In the genomic region with DNA sequence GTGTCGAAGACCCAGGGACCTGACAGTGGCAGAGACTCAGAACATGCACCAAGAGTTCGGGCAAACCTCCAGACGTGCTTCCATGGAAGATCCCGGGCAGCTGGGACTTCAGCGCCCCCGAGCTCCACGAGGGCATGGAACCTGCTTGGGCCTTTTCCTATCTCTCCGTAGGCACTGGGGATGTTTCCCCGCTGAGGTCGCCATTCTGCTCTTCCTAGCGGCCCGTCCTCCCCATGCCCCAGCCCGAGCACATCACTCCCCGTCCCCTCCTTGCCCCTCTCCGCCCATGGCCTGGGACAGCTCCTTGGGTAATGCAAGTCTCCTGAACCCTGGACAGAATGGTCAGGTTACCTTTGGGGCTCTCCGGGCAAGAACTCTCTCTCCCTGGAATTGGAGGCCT, we compare ENCODE assay signal across 25 cellular contexts. TPM values are rescaled to one million over a fixed set of nuclear protein-coding genes. Genes with fewer than 3 reads are reported as not detected.
DNase-seq lines count a peak whose midpoint lies in the region; FAIRE-seq and TF ChIP-seq lines count a peak whose summit lies in the region.
"Had no signal": no experiment of that assay in that cellular context is flagged by ENCODE, and none has a peak within 500 bp of the region (broad histone marks: within the 10 kb centered on the region; RNA-seq: fewer than 3 reads in every experiment).

No MANE protein-coding gene starts in this region.

- intact Hi-C loops in posterior vena cava (cut with DNase I): no loop called here
- intact Hi-C loops in CD14-positive monocyte (cut with micrococcal nuclease): no loop called here
- intact Hi-C loops in activated naive CD4-positive, alpha-beta T cell treated with anti-CD3 and anti-CD28 coated beads for 36 hours (cut with micrococcal nuclease): no loop called here

- H3K4me3 Mint-ChIP-seq in CD14-positive monocyte: no peak overlapping the region
- no peak overlapping the region for H3K4me3 Mint-ChIP-seq in activated naive CD4-positive, alpha-beta T cell treated with anti-CD3 and anti-CD28 coated beads for 36 hours
- H3K4me3 Mint-ChIP-seq: CD8-positive, alpha-beta T cell had no signal

- no peaks in the 10 kb centered on the region for H3K9me3 Mint-ChIP-seq in CD14-positive monocyte
- no peaks in the 10 kb centered on the region for H3K9me3 Mint-ChIP-seq in activated naive CD4-positive, alpha-beta T cell treated with anti-CD3 and anti-CD28 coated beads for 36 hours
- H3K9me3 Mint-ChIP-seq: CD8-positive, alpha-beta T cell had no signal

- DNase-seq in activated effector memory CD4-positive, alpha-beta T cell treated with anti-CD3 and anti-CD28 coated beads, Interleukin-2, amount 50 U/mL, for 16 hours: peak; percentile 46
- DNase-seq in activated effector memory CD4-positive, alpha-beta T cell treated with Interleukin-2 at 50 U/mL for 16 hours: no peak
- peak; percentile 43 for DNase-seq in islet precursor cell
- DNase-seq in posterior vena cava (ENCODE audit: low spot score): peak; percentile 49
- no peak for DNase-seq in CD14-positive monocyte (ENCODE audit: low spot score)
- no peak for DNase-seq in RCC 7860 (ENCODE audit: low spot score)
- no peak for DNase-seq in NOMO-1 treated with dmso at 0.1 percent for 144 hours (lab: John Stamatoyannopoulos, UW; ENCODE audit: unreplicated experiment)
- no peak for DNase-seq in activated naive CD4-positive, alpha-beta T cell treated with anti-CD3 and anti-CD28 coated beads for 36 hours
- DNase-seq: CD8-positive, alpha-beta T cell; DMS153; GDM1; GOT3; HCEC 1CT; NCI-H1417; NCI-H1694 treated with DMSO at 0.1 percent for 48 hours; NCI-H2081 treated with DMSO at 0.1 percent for 48 hours; NCI-H2171 treated with DMSO at 0.1 percent for 48 hours; NCI-H524 treated with DMSO at 0.1 percent for 48 hours; NCI-H82; SHP77 treated with DMSO at 0.1 percent for 48 hours had no signal

- no peak overlapping the region for H3K27ac Mint-ChIP-seq in CD14-positive monocyte
- H3K27ac Mint-ChIP-seq in activated naive CD4-positive, alpha-beta T cell treated with anti-CD3 and anti-CD28 coated beads for 36 hours: no peak overlapping the region
- H3K27ac Mint-ChIP-seq: CD8-positive, alpha-beta T cell had no signal

- H3K27me3 Mint-ChIP-seq in CD14-positive monocyte (ENCODE audit: low read depth in 3 of 3): peaks cover 4 to 10% (median 6%) of the 10 kb centered on the region in 3 donors
- peaks cover 2% of the 10 kb centered on the region for H3K27me3 Mint-ChIP-seq in activated naive CD4-positive, alpha-beta T cell treated with anti-CD3 and anti-CD28 coated beads for 36 hours (ENCODE audit: low read depth)

- no peak for TF ChIP-seq CTCF in CD14-positive monocyte (IDR thresholded peaks at IDR 0.05)

- no peak for FAIRE-seq in RCC 7860 (lab: Jason Lieb, UNC)
- FAIRE-seq: GM18507, GM19239 had no signal

- no peaks in the 10 kb centered on the region for H3K4me1 Mint-ChIP-seq in CD14-positive monocyte
- no peaks in the 10 kb centered on the region for H3K4me1 Mint-ChIP-seq in activated naive CD4-positive, alpha-beta T cell treated with anti-CD3 and anti-CD28 coated beads for 36 hours (ENCODE audit: low read depth)

- CTCF ChIA-PET in activated naive CD4-positive, alpha-beta T cell treated with anti-CD3 and anti-CD28 coated beads for 36 hours (lab: Charles Lee): no interaction called here

- no peaks in the 10 kb centered on the region for H3K36me3 Mint-ChIP-seq in CD14-positive monocyte
- H3K36me3 Mint-ChIP-seq in activated naive CD4-positive, alpha-beta T cell treated with anti-CD3 and anti-CD28 coated beads for 36 hours (ENCODE audit: low read depth): no peaks in the 10 kb centered on the region
- H3K36me3 Mint-ChIP-seq: CD8-positive, alpha-beta T cell had no signal

RNA-seq across cellular contexts. Expression of a gene that starts 32.3 kb away (rescaled TPM):
- total RNA-seq in posterior vena cava: not detected
- polyA plus RNA-seq in CD14-positive monocyte: not detected
- total RNA-seq in activated naive CD4-positive, alpha-beta T cell treated with anti-CD3 and anti-CD28 coated beads for 36 hours: not detected
- total RNA-seq: CD8-positive, alpha-beta T cell; HT1080; OCI-LY7; RPMI7951 had no signal

Comparison
In these comparisons a context has a peak if more than half of its experiments do, and no peak if none do; other contexts are left out.
1. DNase-seq: peak in activated effector memory CD4-positive, alpha-beta T cell treated with anti-CD3 and anti-CD28 coated beads, Interleukin-2, amount 50 U/mL, for 16 hours (single experiment), islet precursor cell (single experiment) and posterior vena cava (single experiment); none in activated effector memory CD4-positive, alpha-beta T cell treated with Interleukin-2 at 50 U/mL for 16 hours (single experiment), CD14-positive monocyte (single experiment), RCC 7860 (single experiment), NOMO-1 treated with dmso at 0.1 percent for 144 hours (single experiment) and activated naive CD4-positive, alpha-beta T cell treated with anti-CD3 and anti-CD28 coated beads for 36 hours (single experiment).